9 cellular contexts compared by ENCODE assay signal in genomic region chr3:64188810-64189560, GRCh38. TPM values are rescaled to one million over a fixed set of nuclear protein-coding genes. Genes with fewer than 3 reads are reported as not detected.
DNase-seq lines count a peak whose midpoint lies in the region; ATAC-seq and TF ChIP-seq lines count a peak whose summit lies in the region.
"Had no signal": no experiment of that assay in that cellular context is flagged by ENCODE, and none has a peak within 500 bp of the region (broad histone marks: within the 10 kb centered on the region; RNA-seq: fewer than 3 reads in every experiment).

No MANE protein-coding gene starts in this region.

- H3K9me3 ChIP-seq in adipocyte (ENCODE audit: control insufficient read depth, low read length) (no peaks in the 10 kb centered on the region), right cardiac atrium (ENCODE audit: control insufficient read depth, low read length) (no peaks in the 10 kb centered on the region)

- CTCF ChIA-PET in GM10248 (lab: Yijun Ruan, JAX) = interaction anchor here (1.8 kb wide), 1 partner anchor 14 kb away, joined by 6 read pairs; no protein-coding TSS in a partner anchor

- H3K9ac ChIP-seq in adipocyte (ENCODE audit: low read length) = no peak overlapping the region

- no peak for TF ChIP-seq CTCF in GM10248 (IDR thresholded peaks at IDR 0.05; ENCODE audit: control extremely low read depth, extremely low read depth, low read depth, missing control alignments)

- H3K4me3 ChIP-seq in adipocyte (ENCODE audit: low read length) (peak overlapping the region; percentile 49), right cardiac atrium (ENCODE audit: low read length) (no peak overlapping the region)

- H3K4me1 ChIP-seq in adipocyte (ENCODE audit: control insufficient read depth, insufficient read depth, low read length) = peaks cover 84% of the 10 kb centered on the region
- peaks cover 25% of the 10 kb centered on the region for H3K4me1 ChIP-seq in right cardiac atrium (ENCODE audit: control insufficient read depth, insufficient read depth, low read length)

- peak overlapping the region; percentile 87 for H3K27ac ChIP-seq in right cardiac atrium (ENCODE audit: low read length)

- H3K36me3 ChIP-seq in adipocyte (ENCODE audit: control insufficient read depth, insufficient read depth, low read length, severe bottlenecking) = peaks cover 17% of the 10 kb centered on the region

- POLR2A ChIA-PET in GM10248 (lab: Yijun Ruan, JAX) = no interaction called here

- intact Hi-C loops in right cardiac atrium (cut with DNase I) (no loop called here), sciatic nerve (cut with DNase I) (no loop called here)

- H3K27me3 ChIP-seq in adipocyte (replicated peaks; ENCODE audit: control insufficient read depth, insufficient read depth, low read length) = no peaks in the 10 kb centered on the region
- no peaks in the 10 kb centered on the region for H3K27me3 ChIP-seq in right cardiac atrium (ENCODE audit: control insufficient read depth, insufficient read depth)

- WGBS in right cardiac atrium = 20% methylated on average over 7 of the region's 7 CpGs

- ATAC-seq in right cardiac atrium (peak; percentile 83 to 93), sciatic nerve (peak; percentile 84)

- DNase-seq in H4 (ENCODE audit: low spot score) (peak; percentile 80), adipocyte (ENCODE audit: low read depth) (peak; percentile 84), right cardiac atrium (peak in 2 of 3 donors; percentile 45 to 53), sciatic nerve (ENCODE audit: low spot score) (no peak), GM10248 (ENCODE audit: extremely low spot score) (no peak), CD1c-positive myeloid dendritic cell (ENCODE audit: extremely low spot score) (no peak), NCI-H2171 (lab: John Stamatoyannopoulos, UW) (no peak), SKM-1 treated with dmso at 0.1 percent for 144 hours (lab: John Stamatoyannopoulos, UW; ENCODE audit: unreplicated experiment) (no peak)
- DNase-seq: NCI-H1092 had no signal

RNA-seq across cellular contexts. Expression of gene PRICKLE2, which starts 36.3 kb away (rescaled TPM):
- total RNA-seq in H4 (2014; rRNA removed; shearing (Covaris generic)) = 2.5 and 3.1 TPM in 2 replicates
- 10 to 100 TPM; 10.6 to 15.2 (median 11.8) TPM for total RNA-seq in right cardiac atrium
- 2.3 TPM for polyA plus RNA-seq in right cardiac atrium
- 34.0 TPM for total RNA-seq in sciatic nerve

Comparison
In these comparisons a context has a peak if more than half of its experiments do, and no peak if none do; other contexts are left out.
1. DNase-seq: peak in H4 (single experiment), adipocyte (single experiment) and right cardiac atrium (2 of 3); none in sciatic nerve (single experiment), GM10248 (single experiment), CD1c-positive myeloid dendritic cell (single experiment), NCI-H2171 (single experiment) and SKM-1 treated with dmso at 0.1 percent for 144 hours (single experiment).